ENCODE assay signal across 20 cellular contexts in genomic region chr9:113545068-113545467, GRCh38.
DNase-seq lines count a peak whose midpoint lies in the region; ATAC-seq, FAIRE-seq and TF ChIP-seq lines count a peak whose summit lies in the region.
"Had no signal": no experiment of that assay in that cellular context is flagged by ENCODE, and none has a peak within 500 bp of the region (broad histone marks: within the 10 kb centered on the region; RNA-seq: fewer than 3 reads in every experiment).

No MANE protein-coding gene starts in this region.

- BruUV-seq in HepG2 (replicated peaks; lab: Mats Ljungman, UMichigan): no TSS peak

- H3K79me2 ChIP-seq in HepG2 (ENCODE audit: insufficient read depth, low read length): no peaks in the 10 kb centered on the region

- peak; percentile 48 to 57 for TF ChIP-seq RAD21 in liver (IDR thresholded peaks at IDR 0.05)
- no peak for TF ChIP-seq RAD21 in HepG2 (CRISPR knock-in tag; IDR thresholded peaks at IDR 0.05)

- H3K4me3 ChIP-seq in liver (ENCODE audit: low read depth in 1 of 3, low read length in 3 of 3) (no peak overlapping the region), HepG2 (replicated peaks in 1 of 3; ENCODE audit: insufficient read depth in 1 of 3, low read depth in 2 of 3, low read length in 3 of 3) (no peak overlapping the region), tibial artery (no peak overlapping the region), H7 (ENCODE audit: insufficient read depth, low read depth, low read length) (no peak overlapping the region)
- H3K4me3 ChIP-seq: colonic mucosa, tibial nerve had no signal

- DNase-seq in HepG2 (ENCODE audit: low spot score) (no peak), tibial artery (peak; percentile 3 to 9), NCI-H2107 treated with DMSO at 0.1 percent for 48 hours (lab: John Stamatoyannopoulos, UW; ENCODE audit: unreplicated experiment) (no peak), H7 (no peak)
- DNase-seq in naive thymus-derived CD8-positive, alpha-beta T cell: no peak
- DNase-seq in activated CD4-positive, CD25-positive, alpha-beta regulatory T cell (lab: John Stamatoyannopoulos, UW): no peak
- DNase-seq: colonic mucosa; DMS 273 treated with DMSO at 0.1 percent for 48 hours; mesendoderm; NCI-H1092; NCI-H187; NCI-H526 treated with DMSO at 0.1 percent for 48 hours; retina; stimulated activated naive CD8-positive, alpha-beta T cell treated with anti-CD3 and anti-CD28 coated beads, Interleukin-15, Interleukin-2, amounts not matched to agents 100 U/mL and 50 U/mL, for 24 hours had no signal

- peak overlapping the region in 7 of 10 donors; percentile 41 to 88 (median 82) for H3K27ac Mint-ChIP-seq in naive thymus-derived CD8-positive, alpha-beta T cell

- WGBS in liver: 45% methylated on average over 2 of the region's 2 CpGs
- WGBS in HepG2 (ENCODE audit: low lambda C conversion rate): 86% methylated on average over 2 of the region's 2 CpGs

- no peak overlapping the region for H2AFZ ChIP-seq in HepG2 (ENCODE audit: low read length)

- no peaks in the 10 kb centered on the region for H3K27me3 Mint-ChIP-seq in naive thymus-derived CD8-positive, alpha-beta T cell

- no peak for TF ChIP-seq POLR2A in HepG2 (IDR thresholded peaks at IDR 0.05; ENCODE audit: insufficient read depth in 1 of 2, low read depth in 2 of 2, low read length in 2 of 2)

- FAIRE-seq in HepG2 (lab: Jason Lieb, UNC): no peak

- H3K36me3 Mint-ChIP-seq in naive thymus-derived CD8-positive, alpha-beta T cell: peaks cover 0 to 54% (median 21%) of the 10 kb centered on the region in 3 donors

- H3K27ac ChIP-seq in liver (ENCODE audit: low read depth in 1 of 2, low read length in 2 of 2) (peak overlapping the region in 1 of 2 donors; percentile 6), HepG2 (ENCODE audit: extremely low read length, insufficient read depth, low read length) (no peak overlapping the region), cingulate gyrus (ENCODE audit: low read depth, low read length) (peak overlapping the region; percentile 60), tibial artery (no peak overlapping the region)
- H3K27ac ChIP-seq: colonic mucosa, HL-60, tibial nerve, VCaP had no signal

- TF ChIP-seq EP300 in HepG2 (IDR thresholded peaks at IDR 0.05; ENCODE audit: low read depth in 2 of 2, low read length in 2 of 2) (no peak), HepG2 (CRISPR knock-in tag; IDR thresholded peaks at IDR 0.05; ENCODE audit: borderline replicate concordance) (no peak)

- TF ChIP-seq CTCF in liver (IDR thresholded peaks at IDR 0.05; ENCODE audit: low read depth, low read length, missing input control) (no peak), HepG2 (CRISPR knock-in tag; IDR thresholded peaks at IDR 0.05) (no peak), tibial artery (IDR thresholded peaks at IDR 0.05) (no peak)

- no peaks in the 10 kb centered on the region for H4K20me1 ChIP-seq in HepG2 (ENCODE audit: insufficient read depth, low read length)

- peak overlapping the region in 1 of 2 donors; percentile 38 for H3K9ac ChIP-seq in liver (ENCODE audit: low read depth in 1 of 2, low read length in 2 of 2)
- H3K9ac ChIP-seq in HepG2 (ENCODE audit: insufficient read depth, low read depth, low read length): no peak overlapping the region

- no peak overlapping the region for H3K4me2 ChIP-seq in HepG2 (ENCODE audit: low read depth, low read length)

- H3K4me1 ChIP-seq in liver (ENCODE audit: control insufficient read depth in 4 of 4, insufficient read depth in 4 of 4, low read length in 3 of 4): peaks cover 5 to 33% (median 22%) of the 10 kb centered on the region in 4 donors
- peaks cover 37% of the 10 kb centered on the region for H3K4me1 ChIP-seq in HepG2 (ENCODE audit: insufficient read depth, low read length)
- H3K4me1 ChIP-seq in tibial artery: peaks cover 0 to 33% (median 14%) of the 10 kb centered on the region in 4 donors

- H3K36me3 ChIP-seq in liver (ENCODE audit: control insufficient read depth in 4 of 4, insufficient read depth in 3 of 4, low read depth in 1 of 4, low read length in 3 of 4) (peaks cover 0 to 6% (median 4%) of the 10 kb centered on the region in 4 donors), HepG2 (replicated peaks in 1 of 2; ENCODE audit: control insufficient read depth in 1 of 2, insufficient read depth in 2 of 2, low read length in 2 of 2) (peaks cover 17 to 38% of the 10 kb centered on the region in 2 experiments), tibial artery (peaks cover 10 to 26% (median 12%) of the 10 kb centered on the region in 3 donors), H7 (replicated peaks; ENCODE audit: control insufficient read depth, insufficient read depth, low read length) (no peaks in the 10 kb centered on the region; the same call in 1 of the 2 replicates)
- H3K36me3 ChIP-seq: colonic mucosa, tibial nerve had no signal

- no peaks in the 10 kb centered on the region for H3K9me3 ChIP-seq in liver (ENCODE audit: control insufficient read depth in 4 of 4, low read length in 3 of 4)
- no peaks in the 10 kb centered on the region for H3K9me3 ChIP-seq in HepG2 (ENCODE audit: low read length)
- no peaks in the 10 kb centered on the region for H3K9me3 ChIP-seq in tibial artery
- H3K9me3 ChIP-seq: colonic mucosa, tibial nerve had no signal

- H3K27me3 ChIP-seq in liver (ENCODE audit: control insufficient read depth in 4 of 4, insufficient read depth in 4 of 4, low read length in 3 of 4) (no peaks in the 10 kb centered on the region), HepG2 (ENCODE audit: control insufficient read depth in 1 of 2, insufficient read depth in 2 of 2, low read length in 2 of 2) (no peaks in the 10 kb centered on the region), tibial artery (no peaks in the 10 kb centered on the region), H7 (ENCODE audit: control insufficient read depth, insufficient read depth, low read length) (no peaks in the 10 kb centered on the region)
- H3K27me3 ChIP-seq: colonic mucosa, tibial nerve had no signal

- H3K4me1 Mint-ChIP-seq in naive thymus-derived CD8-positive, alpha-beta T cell: peaks cover 45 to 79% (median 78%) of the 10 kb centered on the region in 4 donors

- CTCF ChIA-PET in HepG2 (lab: Yijun Ruan, JAX; ENCODE audit: low intra/inter-chr PET ratio, low total read pairs): no interaction called here

- in situ Hi-C loops in HepG2 (cut with HindIII; ENCODE audit: extremely low pct_ligation_motif_present, low pct_unique_long_range_greater_than_20kb): no loop called here

- H3K9me3 Mint-ChIP-seq in naive thymus-derived CD8-positive, alpha-beta T cell: no peaks in the 10 kb centered on the region

- intact Hi-C loops in HepG2 (cut with micrococcal nuclease; ENCODE audit: unreplicated experiment) (no loop called here), tibial artery (cut with DNase I; ENCODE audit: low total_unique reads) (no loop called here)

- ATAC-seq in HepG2: no peak
- no peak for ATAC-seq in naive thymus-derived CD8-positive, alpha-beta T cell
- ATAC-seq: SK-N-SH treated with all-trans-retinoic acid at 6 μM for 48 hours; stimulated activated naive CD8-positive, alpha-beta T cell treated with anti-CD3 and anti-CD28 coated beads, Interleukin-15, Interleukin-2, amounts not matched to agents 100 U/mL and 50 U/mL, for 24 hours had no signal

- no peak overlapping the region for H3K4me3 Mint-ChIP-seq in naive thymus-derived CD8-positive, alpha-beta T cell

- POLR2A ChIA-PET in HepG2 (lab: Yijun Ruan, JAX): no interaction called here
- POLR2A ChIA-PET in naive thymus-derived CD8-positive, alpha-beta T cell (lab: Charles Lee): interaction anchor here (0.5 to 1.2 kb wide), 2 partner anchors 15 to 1224 kb away, joined by 4 read pairs; no protein-coding TSS in a partner anchor

TF ChIP-seq in liver, 16 proteins besides CTCF, POLR2A, EP300 and RAD21 (continues in another document):
- TF ChIP-seq HNF4A (conservative IDR thresholded peaks at IDR 0.05): peak; percentile 81 to 83
- TF ChIP-seq ATF3 (IDR thresholded peaks at IDR 0.05): no peak
- TF ChIP-seq NR2F2 (IDR thresholded peaks at IDR 0.05): peak; percentile 48
- no peak for TF ChIP-seq FOXA2 (IDR thresholded peaks at IDR 0.05)
- TF ChIP-seq GABPA (IDR thresholded peaks at IDR 0.05 in 1 of 2, conservative IDR thresholded peaks at IDR 0.05 in 1 of 2): no peak
- peak in 1 of 2 donors; percentile 44 for TF ChIP-seq JUND (IDR thresholded peaks at IDR 0.05)
- TF ChIP-seq EGR1 (IDR thresholded peaks at IDR 0.05; ENCODE audit: low read depth in 2 of 2): no peak
- peak; percentile 39 for TF ChIP-seq YY1 (IDR thresholded peaks at IDR 0.05)
- no peak for TF ChIP-seq MAX (IDR thresholded peaks at IDR 0.05)
- TF ChIP-seq RXRA (IDR thresholded peaks at IDR 0.05): peak; percentile 84 to 92
- no peak for TF ChIP-seq FOXA1 (IDR thresholded peaks at IDR 0.05)
- no peak for TF ChIP-seq TAF1 (conservative IDR thresholded peaks at IDR 0.05)
- no peak for TF ChIP-seq HNF4G (IDR thresholded peaks at IDR 0.05)

TF ChIP-seq in HepG2, 621 proteins besides CTCF, POLR2A, EP300 and RAD21 (continues in another document):
- TF ChIP-seq GLMP (CRISPR knock-in tag; IDR thresholded peaks at IDR 0.05; ENCODE audit: borderline replicate concordance) (no peak), GFI1 (CRISPR knock-in tag; IDR thresholded peaks at IDR 0.05; ENCODE audit: borderline replicate concordance) (no peak), KDM4B (CRISPR knock-in tag; IDR thresholded peaks at IDR 0.05) (no peak), ARID3A (IDR thresholded peaks at IDR 0.05; ENCODE audit: low read depth, low read length) (no peak), RFXAP (CRISPR knock-in tag; IDR thresholded peaks at IDR 0.05; ENCODE audit: borderline replicate concordance) (no peak), ZEB1 (IDR thresholded peaks at IDR 0.05; ENCODE audit: insufficient replicate concordance, low read depth) (no peak)

Comparison
In these comparisons a context has a peak if more than half of its experiments do, and no peak if none do; other contexts are left out.
1. DNase-seq: peak in tibial artery (2 of 2); none in HepG2 (single experiment), naive thymus-derived CD8-positive, alpha-beta T cell (0 of 10), activated CD4-positive, CD25-positive, alpha-beta regulatory T cell (0 of 4), NCI-H2107 treated with DMSO at 0.1 percent for 48 hours (single experiment) and H7 (single experiment).